In the genomic region with DNA sequence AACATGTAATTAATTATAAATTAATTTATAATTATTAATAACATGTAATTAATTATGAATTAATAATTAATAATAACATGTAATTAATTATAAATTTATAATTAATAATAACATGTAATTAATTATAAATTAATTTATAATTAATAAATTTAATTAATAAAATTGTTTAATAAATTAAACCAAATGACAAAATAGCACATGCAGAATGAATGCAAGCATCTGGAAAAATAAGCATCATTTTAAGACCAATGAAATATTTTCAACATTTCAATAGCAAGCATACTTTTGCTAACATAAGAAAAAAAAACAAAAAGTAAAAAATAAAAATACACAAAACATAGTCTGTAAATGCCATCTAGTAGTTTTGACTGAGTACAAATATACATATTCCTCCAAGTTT, we compare ENCODE assay signal across 28 cellular contexts. TPM values are rescaled to one million over a fixed set of nuclear protein-coding genes. Genes with fewer than 3 reads are reported as not detected.
"Had no signal": no experiment of that assay in that cellular context is flagged by ENCODE, and none has a peak within 500 bp of the region (broad histone marks: within the 10 kb centered on the region; RNA-seq: fewer than 3 reads in every experiment).

No MANE protein-coding gene starts in this region.

- H3K27me3 Mint-ChIP-seq: naive thymus-derived CD8-positive, alpha-beta T cell; stimulated activated naive B cell treated with anti-CD40 and anti-IgM and Interleukin-4, amounts not matched to agents 10 μg/mL and 1 μg/mL and 100 μg/mL, for 72 hours had no signal

- FAIRE-seq: keratinocyte had no signal

- H3K27ac ChIP-seq: left lung, lower lobe of right lung, pancreas, prostate gland, skin epidermis, stomach, testis, thyroid gland, transverse colon, upper lobe of left lung, vagina had no signal

- H3K4me3 Mint-ChIP-seq: naive thymus-derived CD8-positive, alpha-beta T cell; nephron; neural crest cell; stimulated activated naive B cell treated with anti-CD40 and anti-IgM and Interleukin-4, amounts not matched to agents 10 μg/mL and 1 μg/mL and 100 μg/mL, for 72 hours had no signal

- H3K27me3 ChIP-seq: left lung, pancreas, stomach, testis, thyroid gland, transverse colon, upper lobe of left lung, vagina had no signal

- H3K4me1 ChIP-seq: left lung, lower lobe of right lung, pancreas, prostate gland, stomach, testis, thyroid gland, transverse colon, upper lobe of left lung, vagina had no signal

- H3K9me3 Mint-ChIP-seq: naive thymus-derived CD8-positive, alpha-beta T cell; nephron; neural crest cell; stimulated activated naive B cell treated with anti-CD40 and anti-IgM and Interleukin-4, amounts not matched to agents 10 μg/mL and 1 μg/mL and 100 μg/mL, for 72 hours had no signal

- H3K27ac Mint-ChIP-seq: naive thymus-derived CD8-positive, alpha-beta T cell; nephron; stimulated activated naive B cell treated with anti-CD40 and anti-IgM and Interleukin-4, amounts not matched to agents 10 μg/mL and 1 μg/mL and 100 μg/mL, for 72 hours had no signal

- H3K36me3 Mint-ChIP-seq: naive thymus-derived CD8-positive, alpha-beta T cell; stimulated activated naive B cell treated with anti-CD40 and anti-IgM and Interleukin-4, amounts not matched to agents 10 μg/mL and 1 μg/mL and 100 μg/mL, for 72 hours had no signal

- H3K9me3 ChIP-seq: left lung, lower lobe of right lung, pancreas, prostate gland, stomach, testis, thyroid gland, transverse colon, upper lobe of left lung, vagina had no signal

- DNase-seq: left colon; left lung; lower lobe of right lung; mammary epithelial cell; mesenchymal stem cell; naive thymus-derived CD8-positive, alpha-beta T cell; nucleus accumbens; pancreas; posterior cingulate gyrus; right cardiac atrium; stimulated activated CD4-positive, alpha-beta T cell treated with anti-CD3 and anti-CD28 coated beads, Interleukin-12 subunit alpha, Interleukin-12 subunit beta, amount 100 ng/mL, for 4 hours; stimulated activated CD4-positive, alpha-beta T cell treated with anti-CD3 and anti-CD28 coated beads, Interleukin-15, amount 100 ng/mL, for 24 hours; stimulated activated CD4-positive, alpha-beta T cell treated with anti-CD3 and anti-CD28 coated beads, Interleukin-2, amount 100 ng/mL, for 24 hours; stimulated activated CD4-positive, alpha-beta T cell treated with anti-CD3 and anti-CD28 coated beads, Interleukin-4, amount 100 ng/mL, for 1 hour; stimulated activated naive B cell treated with anti-CD40 and anti-IgM and Interleukin-4, amounts not matched to agents 10 μg/mL and 1 μg/mL and 100 μg/mL, for 72 hours; stimulated activated naive CD8-positive, alpha-beta T cell treated with anti-CD3 and anti-CD28 coated beads, Interleukin-15, Interleukin-2, amounts not matched to agents 100 U/mL and 50 U/mL, for 24 hours; stomach; testis; thyroid gland; transverse colon; upper lobe of left lung had no signal

- H3K4me3 ChIP-seq: left lung, lower lobe of right lung, pancreas, prostate gland, skin epidermis, stomach, testis, thyroid gland, transverse colon, upper lobe of left lung, vagina had no signal

- H3K36me3 ChIP-seq: left lung, lower lobe of right lung, pancreas, prostate gland, stomach, thyroid gland, transverse colon, upper lobe of left lung, vagina had no signal

- ATAC-seq: left colon; left lung; lower lobe of right lung; naive thymus-derived CD8-positive, alpha-beta T cell; pancreas; right cardiac atrium; sciatic nerve; stimulated activated naive B cell treated with anti-CD40 and anti-IgM and Interleukin-4, amounts not matched to agents 10 μg/mL and 1 μg/mL and 100 μg/mL, for 72 hours; stimulated activated naive CD8-positive, alpha-beta T cell treated with anti-CD3 and anti-CD28 coated beads, Interleukin-15, Interleukin-2, amounts not matched to agents 100 U/mL and 50 U/mL, for 24 hours had no signal

- H3K4me1 Mint-ChIP-seq: naive thymus-derived CD8-positive, alpha-beta T cell; nephron; neural crest cell; stimulated activated naive B cell treated with anti-CD40 and anti-IgM and Interleukin-4, amounts not matched to agents 10 μg/mL and 1 μg/mL and 100 μg/mL, for 72 hours had no signal

RNA-seq across cellular contexts. Expression of gene GYPE, which starts 21.8 kb away (rescaled TPM):
- total RNA-seq: mammary epithelial cell, neural crest cell, transverse colon, vagina had no signal
- polyA plus RNA-seq: keratinocyte, mammary epithelial cell had no signal
